Comparison of ENCODE assay signal across 8 cellular contexts in the genomic region with DNA sequence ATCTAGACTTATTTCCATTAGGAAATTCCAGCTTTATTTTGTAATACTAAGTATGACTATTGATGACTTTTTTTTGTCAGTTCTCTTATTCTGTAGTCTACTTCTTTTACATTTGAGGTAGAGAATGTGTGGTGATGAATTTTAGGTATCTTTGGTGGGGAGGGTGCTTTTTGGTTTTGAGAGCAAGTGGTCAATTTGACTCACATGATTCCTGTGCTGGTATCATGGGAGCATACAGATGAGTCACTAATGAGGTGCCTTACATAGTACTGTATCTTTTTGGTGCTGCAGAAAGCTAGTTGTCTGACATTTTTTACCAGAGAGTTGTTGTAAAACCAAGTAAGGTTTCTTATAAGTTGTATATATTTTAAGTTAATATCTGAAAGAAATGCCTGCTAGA. TPM values are rescaled to one million over a fixed set of nuclear protein-coding genes. Genes with fewer than 3 reads are reported as not detected.
DNase-seq lines count a peak whose midpoint lies in the region; ATAC-seq, FAIRE-seq and TF ChIP-seq lines count a peak whose summit lies in the region.

No MANE protein-coding gene starts in this region.

- CTCF ChIA-PET in A549 (lab: Yijun Ruan, JAX) = no interaction called here

- H3K27ac ChIP-seq in A549 = no peak overlapping the region
- H3K27ac ChIP-seq in small intestine (ENCODE audit: low read depth in 1 of 2, low read length in 1 of 2) = no peak overlapping the region

- POLR2A ChIA-PET in A549 (lab: Yijun Ruan, JAX) = no interaction called here

- FAIRE-seq in A549 (lab: Jason Lieb, UNC) (no peak), D721Med (lab: Jason Lieb, UNC) (no peak), small intestine (lab: Jason Lieb, UNC) (no peak)

- TF ChIP-seq RAD21 in A549 (conservative IDR thresholded peaks at IDR 0.05 in 1 of 2, IDR thresholded peaks at IDR 0.05 in 1 of 2) = no peak

- peak overlapping the region; percentile 7; the same call in 1 of the 3 replicates for H3K4me2 ChIP-seq in A549

- no peak for DNase-seq in A549 (ENCODE audit: low read depth in 1 of 2, low spot score in 1 of 2)
- DNase-seq in cardiac fibroblast (ENCODE audit: low read depth in 2 of 2) = peak; percentile 24 to 68
- DNase-seq in HT-29 (ENCODE audit: low spot score) = no peak
- no peak for DNase-seq in D721Med (ENCODE audit: insufficient read length, low spot score)
- no peak for DNase-seq in putamen (ENCODE audit: low spot score)
- DNase-seq in small intestine = no peak

- no peak for TF ChIP-seq CTCF in A549 (IDR thresholded peaks at IDR 0.05)
- TF ChIP-seq CTCF in cardiac fibroblast (IDR thresholded peaks at IDR 0.05; ENCODE audit: low read depth, low read length) = no peak
- no peak for TF ChIP-seq CTCF in D721Med (IDR thresholded peaks at IDR 0.05; ENCODE audit: insufficient read depth, missing control alignments)

- no peaks in the 10 kb centered on the region for H3K27me3 ChIP-seq in small intestine (ENCODE audit: control insufficient read depth in 2 of 2, insufficient read depth in 2 of 2, low read length in 2 of 2)

- no peak overlapping the region for H3K4me3 ChIP-seq in A549
- H3K4me3 ChIP-seq in cardiac fibroblast (replicated peaks in 1 of 2; ENCODE audit: low read depth in 2 of 2, low read length in 2 of 2) = no peak overlapping the region
- no peak overlapping the region for H3K4me3 ChIP-seq in small intestine (ENCODE audit: low read depth in 1 of 2, low read length in 2 of 2)

- no peak for TF ChIP-seq EP300 in A549 (IDR thresholded peaks at IDR 0.05)

- H3K4me1 ChIP-seq in A549 (peaks cover 31% of the 10 kb centered on the region), small intestine (ENCODE audit: control insufficient read depth in 2 of 2, insufficient read depth in 1 of 2, low read depth in 1 of 2, low read length in 1 of 2) (peaks cover 0 to 2% of the 10 kb centered on the region in 2 donors)

- TF ChIP-seq POLR2A in A549 (IDR thresholded peaks at IDR 0.05; ENCODE audit: low read length) = no peak

- H3K9me3 ChIP-seq in A549 (no peaks in the 10 kb centered on the region), small intestine (ENCODE audit: control insufficient read depth, low read depth) (no peaks in the 10 kb centered on the region)

- peak; percentile 54 to 67; a peak in 2 of 6 replicates for ATAC-seq in A549
- ATAC-seq in GM18909 (IDR thresholded peaks at IDR 0.05; ENCODE audit: poor library complexity, unreplicated experiment) = peak; percentile 98
- ATAC-seq in HG03139 (IDR thresholded peaks at IDR 0.05; ENCODE audit: unreplicated experiment) = peak; percentile 78

- no peaks in the 10 kb centered on the region for H3K36me3 ChIP-seq in small intestine (ENCODE audit: control insufficient read depth in 2 of 2, insufficient read depth in 2 of 2, low read length in 2 of 2)

TF ChIP-seq in A549, 52 proteins besides CTCF, POLR2A, EP300 and RAD21:
- TF ChIP-seq FOSL2 (IDR thresholded peaks at IDR 0.05) (no peak), FOSL2 (CRISPR knock-in tag; IDR thresholded peaks at IDR 0.05) (peak; percentile 59)
- TF ChIP-seq, protein P1, sequence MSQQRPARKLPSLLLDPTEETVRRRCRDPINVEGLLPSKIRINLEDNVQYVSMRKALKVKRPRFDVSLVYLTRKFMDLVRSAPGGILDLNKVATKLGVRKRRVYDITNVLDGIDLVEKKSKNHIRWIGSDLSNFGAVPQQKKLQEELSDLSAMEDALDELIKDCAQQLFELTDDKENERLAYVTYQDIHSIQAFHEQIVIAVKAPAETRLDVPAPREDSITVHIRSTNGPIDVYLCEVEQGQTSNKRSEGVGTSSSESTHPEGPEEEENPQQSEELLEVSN (IDR thresholded peaks at IDR 0.05; ENCODE audit: borderline replicate concordance, low read depth) = no peak

RNA-seq across cellular contexts. Expression of a gene that starts 35.3 kb away (rescaled TPM):
- polyA plus RNA-seq in A549 (2011; rRNA removed) (45.3 and 57.7 TPM in 2 replicates), A549 (2017; fragmentation: RNase III; extraction: RNeasy Plus Mini Kit Qiagen cat#74134 plus additional on column Dnase treatment) (24.3 to 25.6 TPM (median 25.6 TPM) in 3 replicates), small intestine (10 to 100 TPM; 17.5 to 50.8 (median 29.7) TPM)
- 5.9 and 7.3 TPM in 2 replicates for polyA plus RNA-seq in A549 (2012; cell fraction: cytosol; rRNA removed)
- 5.6 and 8.3 TPM in 2 replicates for polyA plus RNA-seq in A549 (2012; cell fraction: nucleus; rRNA removed)
- polyA minus RNA-seq in A549 (2011; rRNA and poly(A)+ RNA removed) = 36.1 and 57.5 TPM in 2 replicates
- total RNA-seq in HT-29 (2014; rRNA removed; shearing (Covaris generic)) = 35.0 and 40.2 TPM in 2 replicates

Comparison
In these comparisons a context has a peak if more than half of its experiments do, and no peak if none do; other contexts are left out.
1. DNase-seq: peak in cardiac fibroblast (2 of 2); none in A549 (0 of 2), HT-29 (single experiment), D721Med (single experiment), putamen (single experiment) and small intestine (single experiment).
2. Peak in every context shown above with its lines, with median percentiles within 50 percentile points of each other: ATAC-seq.